11 cellular contexts compared by ENCODE assay signal in genomic region chr2:101208830-101209229, GRCh38.
"Had no signal": no experiment of that assay in that cellular context is flagged by ENCODE, and none has a peak within 500 bp of the region (broad histone marks: within the 10 kb centered on the region; RNA-seq: fewer than 3 reads in every experiment).

No MANE protein-coding gene starts in this region.

- H3K27ac ChIP-seq: GM23248 had no signal

- ATAC-seq: GM23338, HCT116 had no signal

- H3K4me3 ChIP-seq: GM23248, GM23338, HAP-1 had no signal

- H3K27ac Mint-ChIP-seq: GM23338, H9, HFFc6 had no signal

- H3K4me3 Mint-ChIP-seq: GM23338, H9, HFFc6 had no signal

- H3K4me2 ChIP-seq: GM23338 had no signal

- H3K36me3 ChIP-seq: HAP-1 had no signal

- H2AFZ ChIP-seq: GM23248, GM23338 had no signal

- FAIRE-seq: H1, H54 had no signal

- H3K4me1 ChIP-seq: HAP-1 had no signal

- H3K9ac ChIP-seq: GM23248 had no signal

- DNase-seq: GM23248, GOT3, H7, H9, HCEC 1CT, HFFc6 had no signal
